19 cellular contexts compared by ENCODE assay signal in the genomic region with DNA sequence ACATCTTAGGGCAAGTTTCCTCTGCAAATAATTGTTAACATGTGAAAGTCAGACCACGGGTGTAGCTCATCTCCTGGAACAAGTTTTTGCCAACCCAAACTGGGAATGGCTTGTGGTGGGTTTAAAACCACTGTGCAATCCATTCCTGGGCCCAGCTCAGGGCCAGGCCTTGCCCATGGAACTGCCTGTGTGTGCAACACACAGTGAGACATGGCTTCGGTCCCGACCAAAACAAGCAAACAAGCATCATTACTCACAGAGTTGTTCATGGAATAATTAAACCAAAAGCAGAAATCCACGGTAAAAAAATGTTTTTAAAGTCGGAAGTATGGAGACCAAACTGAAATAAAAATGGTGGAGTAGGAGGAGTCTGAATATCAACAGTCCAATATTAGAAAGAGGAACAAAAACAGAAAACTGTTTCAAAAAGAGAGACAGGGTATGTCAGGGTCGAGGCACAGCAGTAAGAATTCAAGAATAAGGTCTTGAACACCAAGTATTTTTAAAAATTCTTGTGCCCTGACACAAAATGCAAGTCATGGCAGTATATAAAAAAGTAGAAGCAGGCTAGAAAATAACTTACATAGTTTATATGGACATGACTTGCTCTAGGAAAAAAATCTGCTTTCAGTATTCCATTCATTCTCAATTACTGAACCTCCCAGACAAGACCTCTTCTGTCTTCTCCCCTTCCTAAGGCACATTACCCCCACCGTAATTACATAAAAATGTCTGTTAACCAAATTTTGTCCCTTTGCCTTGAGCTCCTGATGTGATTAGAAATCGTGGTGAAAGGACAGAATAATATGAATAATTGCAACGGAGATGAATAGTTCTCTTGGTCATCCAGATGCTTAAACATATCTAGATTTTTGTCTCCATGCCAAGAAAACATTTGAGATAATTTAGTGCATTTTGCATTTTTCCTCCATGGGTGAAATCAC.
DNase-seq lines count a peak whose midpoint lies in the region; ATAC-seq, FAIRE-seq and TF ChIP-seq lines count a peak whose summit lies in the region.
"Had no signal": no experiment of that assay in that cellular context is flagged by ENCODE, and none has a peak within 500 bp of the region (broad histone marks: within the 10 kb centered on the region; RNA-seq: fewer than 3 reads in every experiment).

No MANE protein-coding gene starts in this region.

- H3K36me3 ChIP-seq in HepG2 (replicated peaks in 1 of 2; ENCODE audit: control insufficient read depth in 1 of 2, insufficient read depth in 2 of 2, low read length in 2 of 2): no peaks in the 10 kb centered on the region
- no peaks in the 10 kb centered on the region for H3K36me3 ChIP-seq in right lobe of liver
- H3K36me3 ChIP-seq in suprapubic skin: no peaks in the 10 kb centered on the region
- no peaks in the 10 kb centered on the region for H3K36me3 ChIP-seq in body of pancreas (replicated peaks in 1 of 2; ENCODE audit: insufficient read depth in 1 of 2, low read depth in 2 of 2)
- H3K36me3 ChIP-seq: vagina had no signal

- no TSS peak for BruUV-seq in HepG2 (replicated peaks; lab: Mats Ljungman, UMichigan)

- intact Hi-C loops in HepG2 (cut with micrococcal nuclease; ENCODE audit: unreplicated experiment) (no loop called here), right lobe of liver (cut with DNase I) (no loop called here), body of pancreas (cut with DNase I) (no loop called here)

- no peak for TF ChIP-seq CTCF in HepG2 (CRISPR knock-in tag; IDR thresholded peaks at IDR 0.05)
- no peak for TF ChIP-seq CTCF in right lobe of liver (IDR thresholded peaks at IDR 0.05)
- TF ChIP-seq CTCF in suprapubic skin (IDR thresholded peaks at IDR 0.05): no peak
- no peak for TF ChIP-seq CTCF in body of pancreas (IDR thresholded peaks at IDR 0.05)

- H3K9ac ChIP-seq in HepG2 (ENCODE audit: insufficient read depth, low read depth, low read length): no peak overlapping the region

- H3K9me3 ChIP-seq in HepG2 (ENCODE audit: low read length) (no peaks in the 10 kb centered on the region), right lobe of liver (no peaks in the 10 kb centered on the region), suprapubic skin (no peaks in the 10 kb centered on the region), body of pancreas (no peaks in the 10 kb centered on the region)
- H3K9me3 ChIP-seq: vagina had no signal

- CTCF ChIA-PET in HepG2 (lab: Yijun Ruan, JAX; ENCODE audit: low intra/inter-chr PET ratio, low total read pairs): no interaction called here

- ATAC-seq in HepG2 (no peak), right lobe of liver (no peak), body of pancreas (no peak)
- ATAC-seq: activated CD8-positive, alpha-beta T cell treated with anti-CD3 and anti-CD28 coated beads, Interleukin-2, amount 10 ng/mL, durations not matched to agents 7 days and 5 days; activated T-helper 17 cell treated with anti-CD3 and anti-CD28 coated beads, Interleukin-2, amount 50 U/mL, for 72 hours had no signal

- H3K27me3 ChIP-seq in HepG2 (ENCODE audit: control insufficient read depth in 1 of 2, insufficient read depth in 2 of 2, low read length in 2 of 2): peaks cover 0 to 1% of the 10 kb centered on the region in 2 experiments; a peak in 1 of 5 replicates
- no peaks in the 10 kb centered on the region for H3K27me3 ChIP-seq in right lobe of liver
- no peaks in the 10 kb centered on the region for H3K27me3 ChIP-seq in suprapubic skin
- no peaks in the 10 kb centered on the region for H3K27me3 ChIP-seq in body of pancreas
- H3K27me3 ChIP-seq: vagina had no signal

- TF ChIP-seq RAD21 in HepG2 (CRISPR knock-in tag; IDR thresholded peaks at IDR 0.05): no peak

- H3K4me3 ChIP-seq in HepG2 (replicated peaks in 1 of 3; ENCODE audit: insufficient read depth in 1 of 3, low read depth in 2 of 3, low read length in 3 of 3): no peak overlapping the region
- H3K4me3 ChIP-seq in right lobe of liver: no peak overlapping the region
- H3K4me3 ChIP-seq in suprapubic skin: no peak overlapping the region
- H3K4me3 ChIP-seq in body of pancreas: no peak overlapping the region
- H3K4me3 ChIP-seq: vagina had no signal

- TF ChIP-seq POLR2A in HepG2 (IDR thresholded peaks at IDR 0.05; ENCODE audit: insufficient read depth in 1 of 2, low read depth in 2 of 2, low read length in 2 of 2): no peak
- TF ChIP-seq POLR2A in right lobe of liver (IDR thresholded peaks at IDR 0.05): no peak
- no peak for TF ChIP-seq POLR2A in suprapubic skin (IDR thresholded peaks at IDR 0.05)
- TF ChIP-seq POLR2A in body of pancreas (IDR thresholded peaks at IDR 0.05): no peak

- DNase-seq in HepG2 (ENCODE audit: low spot score) (no peak), right lobe of liver (no peak), RPMI7951 (ENCODE audit: low read depth) (peak; percentile 46), epidermal melanocyte (ENCODE audit: insufficient read length, low spot score) (peak; percentile 38), suprapubic skin (ENCODE audit: low spot score in 2 of 2) (peak in 1 of 2 donors; percentile 67), body of pancreas (no peak), NCI-H146 (lab: John Stamatoyannopoulos, UW) (no peak), NK-92 (lab: John Stamatoyannopoulos, UW; ENCODE audit: unreplicated experiment) (no peak)
- DNase-seq: activated CD8-positive, alpha-beta T cell treated with anti-CD3 and anti-CD28 coated beads, Interleukin-2, amount 10 ng/mL, durations not matched to agents 7 days and 5 days; CD8-positive, alpha-beta memory T cell; GOT3; mesendoderm; NCI-H1694 treated with DMSO at 0.1 percent for 48 hours; NCI-H446 treated with DMSO at 0.1 percent for 48 hours; retina had no signal

- no peaks in the 10 kb centered on the region for H4K20me1 ChIP-seq in HepG2 (ENCODE audit: insufficient read depth, low read length)

- H2AFZ ChIP-seq in HepG2 (ENCODE audit: low read length): no peak overlapping the region

- no peaks in the 10 kb centered on the region for H3K4me1 ChIP-seq in HepG2 (ENCODE audit: insufficient read depth, low read length)
- no peaks in the 10 kb centered on the region for H3K4me1 ChIP-seq in right lobe of liver
- peaks cover 19% of the 10 kb centered on the region for H3K4me1 ChIP-seq in suprapubic skin
- no peaks in the 10 kb centered on the region for H3K4me1 ChIP-seq in body of pancreas
- H3K4me1 ChIP-seq: vagina had no signal

- FAIRE-seq in HepG2 (lab: Jason Lieb, UNC): no peak
- FAIRE-seq: A204.1, keratinocyte had no signal

- no peak for TF ChIP-seq EP300 in HepG2 (IDR thresholded peaks at IDR 0.05; ENCODE audit: low read depth in 2 of 2, low read length in 2 of 2)
- no peak for TF ChIP-seq EP300 in HepG2 (CRISPR knock-in tag; IDR thresholded peaks at IDR 0.05; ENCODE audit: borderline replicate concordance)
- TF ChIP-seq EP300 in suprapubic skin (IDR thresholded peaks at IDR 0.05): no peak

- 5% methylated on average over 9 of the region's 9 CpGs for WGBS in HepG2 (ENCODE audit: low lambda C conversion rate)
- 69% methylated on average over 9 of the region's 9 CpGs for WGBS in right lobe of liver (ENCODE audit: insufficient coverage, low coverage, low lambda C conversion rate, missing lambda C conversion rate)
- 54% methylated on average over 9 of the region's 9 CpGs for WGBS in suprapubic skin
- WGBS in body of pancreas, 2 donors: 74 to 76% methylated on average over 9 of the region's 9 CpGs

- H3K79me2 ChIP-seq in HepG2 (ENCODE audit: insufficient read depth, low read length): no peaks in the 10 kb centered on the region

- in situ Hi-C loops in HepG2 (cut with HindIII; ENCODE audit: extremely low pct_ligation_motif_present, low pct_unique_long_range_greater_than_20kb): no loop called here

- POLR2A ChIA-PET in HepG2 (lab: Yijun Ruan, JAX): no interaction called here

- no peak overlapping the region for H3K4me2 ChIP-seq in HepG2 (ENCODE audit: low read depth, low read length)

- no peak overlapping the region for H3K27ac ChIP-seq in HepG2 (ENCODE audit: extremely low read length, insufficient read depth, low read length)
- no peak overlapping the region for H3K27ac ChIP-seq in right lobe of liver
- H3K27ac ChIP-seq in suprapubic skin: peak overlapping the region; percentile 79
- no peak overlapping the region for H3K27ac ChIP-seq in body of pancreas

TF ChIP-seq in HepG2, 621 proteins besides CTCF, POLR2A, EP300 and RAD21 (continues in another document):
- TF ChIP-seq, protein P1, sequence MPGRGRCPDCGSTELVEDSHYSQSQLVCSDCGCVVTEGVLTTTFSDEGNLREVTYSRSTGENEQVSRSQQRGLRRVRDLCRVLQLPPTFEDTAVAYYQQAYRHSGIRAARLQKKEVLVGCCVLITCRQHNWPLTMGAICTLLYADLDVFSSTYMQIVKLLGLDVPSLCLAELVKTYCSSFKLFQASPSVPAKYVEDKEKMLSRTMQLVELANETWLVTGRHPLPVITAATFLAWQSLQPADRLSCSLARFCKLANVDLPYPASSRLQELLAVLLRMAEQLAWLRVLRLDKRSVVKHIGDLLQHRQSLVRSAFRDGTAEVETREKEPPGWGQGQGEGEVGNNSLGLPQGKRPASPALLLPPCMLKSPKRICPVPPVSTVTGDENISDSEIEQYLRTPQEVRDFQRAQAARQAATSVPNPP (CRISPR knock-in tag; IDR thresholded peaks at IDR 0.05): no peak
- TF ChIP-seq, protein P2, sequence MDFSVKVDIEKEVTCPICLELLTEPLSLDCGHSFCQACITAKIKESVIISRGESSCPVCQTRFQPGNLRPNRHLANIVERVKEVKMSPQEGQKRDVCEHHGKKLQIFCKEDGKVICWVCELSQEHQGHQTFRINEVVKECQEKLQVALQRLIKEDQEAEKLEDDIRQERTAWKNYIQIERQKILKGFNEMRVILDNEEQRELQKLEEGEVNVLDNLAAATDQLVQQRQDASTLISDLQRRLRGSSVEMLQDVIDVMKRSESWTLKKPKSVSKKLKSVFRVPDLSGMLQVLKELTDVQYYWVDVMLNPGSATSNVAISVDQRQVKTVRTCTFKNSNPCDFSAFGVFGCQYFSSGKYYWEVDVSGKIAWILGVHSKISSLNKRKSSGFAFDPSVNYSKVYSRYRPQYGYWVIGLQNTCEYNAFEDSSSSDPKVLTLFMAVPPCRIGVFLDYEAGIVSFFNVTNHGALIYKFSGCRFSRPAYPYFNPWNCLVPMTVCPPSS (IDR thresholded peaks at IDR 0.05): no peak
- TF ChIP-seq, protein P3, sequence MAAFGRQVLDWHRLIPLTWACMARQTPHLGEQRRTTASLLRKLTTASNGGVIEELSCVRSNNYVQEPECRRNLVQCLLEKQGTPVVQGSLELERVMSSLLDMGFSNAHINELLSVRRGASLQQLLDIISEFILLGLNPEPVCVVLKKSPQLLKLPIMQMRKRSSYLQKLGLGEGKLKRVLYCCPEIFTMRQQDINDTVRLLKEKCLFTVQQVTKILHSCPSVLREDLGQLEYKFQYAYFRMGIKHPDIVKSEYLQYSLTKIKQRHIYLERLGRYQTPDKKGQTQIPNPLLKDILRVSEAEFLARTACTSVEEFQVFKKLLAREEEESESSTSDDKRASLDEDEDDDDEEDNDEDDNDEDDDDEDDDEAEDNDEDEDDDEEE (CRISPR knock-in tag; IDR thresholded peaks at IDR 0.05): no peak
- TF ChIP-seq NFE2L2 (IDR thresholded peaks at IDR 0.05; ENCODE audit: low read length) (peak; percentile 53; the same call in 1 of the 2 replicates), ISX (CRISPR knock-in tag; conservative IDR thresholded peaks at IDR 0.05) (no peak), ZNF3 (CRISPR knock-in tag; IDR thresholded peaks at IDR 0.05) (no peak)

Comparison
In these comparisons a context has a peak if more than half of its experiments do, and no peak if none do; other contexts are left out.
1. DNase-seq: peak in RPMI7951 (single experiment) and epidermal melanocyte (single experiment); none in HepG2 (single experiment), right lobe of liver (0 of 3), body of pancreas (0 of 4), NCI-H146 (single experiment) and NK-92 (single experiment).